In the genomic region with DNA sequence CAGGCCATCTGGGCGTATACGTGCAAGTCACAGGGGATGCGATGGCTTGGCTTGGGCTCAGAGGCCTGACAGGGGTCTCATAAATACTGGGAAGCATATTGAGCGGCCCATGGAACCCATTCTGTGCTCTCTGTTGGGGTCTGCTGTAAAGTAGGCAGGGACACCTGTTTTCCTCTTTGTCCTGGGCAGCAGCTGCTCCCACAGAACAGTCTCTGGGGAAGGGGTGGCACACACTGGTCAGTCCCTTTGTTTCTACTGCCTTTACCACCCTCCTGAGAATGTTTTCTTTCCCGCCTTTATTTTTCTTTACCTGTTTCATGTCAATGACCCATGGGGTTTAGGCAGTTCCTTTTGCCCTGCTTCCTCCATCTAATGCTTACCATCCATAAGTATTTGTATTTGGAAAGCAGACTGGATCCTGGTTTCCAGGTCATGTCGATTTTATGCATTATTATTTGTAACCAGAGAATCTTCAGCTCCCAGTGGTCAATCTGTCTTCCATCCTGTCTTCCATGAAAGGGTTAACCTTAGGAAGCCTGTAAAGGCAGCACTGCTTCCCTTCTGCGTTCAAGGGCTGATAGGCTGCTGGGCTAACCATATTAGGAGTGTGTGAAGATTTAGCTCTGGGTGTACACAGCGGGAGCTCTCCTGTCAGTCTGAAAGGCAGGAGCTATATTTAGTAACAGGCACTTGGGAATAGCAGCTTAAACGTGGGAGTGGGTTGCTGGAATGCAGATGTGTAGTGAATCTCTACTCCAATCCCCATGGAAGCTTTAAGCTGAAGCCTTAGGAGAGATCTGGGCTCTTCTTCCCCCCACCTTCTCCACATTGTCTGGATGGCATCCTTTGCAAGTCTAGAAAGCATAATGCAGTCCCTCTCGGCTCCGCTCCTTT, we compare ENCODE assay signal across 10 cellular contexts.
DNase-seq lines count a peak whose midpoint lies in the region; FAIRE-seq and TF ChIP-seq lines count a peak whose summit lies in the region.
"Had no signal": no experiment of that assay in that cellular context is flagged by ENCODE, and none has a peak within 500 bp of the region (broad histone marks: within the 10 kb centered on the region; RNA-seq: fewer than 3 reads in every experiment).

No MANE protein-coding gene starts in this region.

- in situ Hi-C loops in transverse colon (cut with MboI; ENCODE audit: low pct_ligation_motif_present in 1 of 4, low pct_unique_long_range_greater_than_20kb in 1 of 4, low sequenced_read_pairs in 3 of 4): no loop called here

- H3K36me3 Mint-ChIP-seq in astrocyte (ENCODE audit: low read depth, unreplicated experiment): no peaks in the 10 kb centered on the region

- H3K4me3 ChIP-seq in astrocyte (ENCODE audit: insufficient read depth, low read depth, low read length): no peak overlapping the region
- no peak overlapping the region for H3K4me3 ChIP-seq in transverse colon
- H3K4me3 ChIP-seq: K562 had no signal

- H3K27me3 ChIP-seq in astrocyte (ENCODE audit: insufficient read depth, low read length) (no peaks in the 10 kb centered on the region), transverse colon (no peaks in the 10 kb centered on the region)

- H3K4me1 Mint-ChIP-seq in astrocyte (ENCODE audit: low read depth, unreplicated experiment): peaks cover 29% of the 10 kb centered on the region
- H3K4me1 Mint-ChIP-seq: activated CD4-positive, alpha-beta T cell treated with anti-CD3 and anti-CD28 coated beads, Interleukin-2, amount 10 ng/mL, durations not matched to agents 7 days and 5 days had no signal

- H3K4me1 ChIP-seq in astrocyte (ENCODE audit: insufficient read depth, low read length) (peaks cover 32% of the 10 kb centered on the region), transverse colon (peaks cover 0 to 8% (median 4%) of the 10 kb centered on the region in 4 donors)

- WGBS in transverse colon (ENCODE audit: low coverage in 1 of 2), 2 donors: 55 to 65% methylated on average over 2 to 11 of the region's 11 CpGs

- TF ChIP-seq EP300 in transverse colon (IDR thresholded peaks at IDR 0.05; ENCODE audit: low read depth): no peak

- H3K27ac ChIP-seq in astrocyte (ENCODE audit: low read depth, low read length) (peak overlapping the region; percentile 55), transverse colon (peak overlapping the region in 3 of 4 donors; percentile 26 to 68 (median 57))

- peak overlapping the region; percentile 75 for H3K4me2 ChIP-seq in astrocyte (ENCODE audit: low read length)

- H3K27ac Mint-ChIP-seq in astrocyte (ENCODE audit: unreplicated experiment): peak overlapping the region; percentile 82
- H3K27ac Mint-ChIP-seq: activated CD4-positive, alpha-beta T cell treated with anti-CD3 and anti-CD28 coated beads, Interleukin-2, amount 10 ng/mL, durations not matched to agents 7 days and 5 days had no signal

- FAIRE-seq in astrocyte (lab: Jason Lieb, UNC): peak; percentile 50
- FAIRE-seq: K562 had no signal

- H3K79me2 ChIP-seq in astrocyte (ENCODE audit: insufficient read depth, low read length): no peaks in the 10 kb centered on the region

- H3K27me3 Mint-ChIP-seq in astrocyte (ENCODE audit: low read depth, unreplicated experiment): no peaks in the 10 kb centered on the region
- H3K27me3 Mint-ChIP-seq: activated CD4-positive, alpha-beta T cell treated with anti-CD3 and anti-CD28 coated beads, Interleukin-2, amount 10 ng/mL, durations not matched to agents 7 days and 5 days had no signal

- H2AFZ ChIP-seq in astrocyte (ENCODE audit: low read depth, low read length): peak overlapping the region; percentile 43

- TF ChIP-seq CTCF in astrocyte (IDR thresholded peaks at IDR 0.05; ENCODE audit: insufficient read depth, low read depth, low read length) (no peak), transverse colon (IDR thresholded peaks at IDR 0.05) (no peak)

- no peaks in the 10 kb centered on the region for H3K9me3 Mint-ChIP-seq in astrocyte (ENCODE audit: unreplicated experiment)
- H3K9me3 Mint-ChIP-seq: activated CD4-positive, alpha-beta T cell treated with anti-CD3 and anti-CD28 coated beads, Interleukin-2, amount 10 ng/mL, durations not matched to agents 7 days and 5 days had no signal

- TF ChIP-seq POLR2A in transverse colon (IDR thresholded peaks at IDR 0.05): no peak

- intact Hi-C loops in transverse colon (cut with DNase I; ENCODE audit: low total_unique reads): no loop called here

- peak overlapping the region; percentile 42 for H3K9ac ChIP-seq in astrocyte (ENCODE audit: low read length)

- peak overlapping the region; percentile 50 for H3K4me3 Mint-ChIP-seq in astrocyte (ENCODE audit: unreplicated experiment)
- H3K4me3 Mint-ChIP-seq: activated CD4-positive, alpha-beta T cell treated with anti-CD3 and anti-CD28 coated beads, Interleukin-2, amount 10 ng/mL, durations not matched to agents 7 days and 5 days had no signal

- H3K36me3 ChIP-seq in astrocyte (ENCODE audit: insufficient read depth, low read length): no peaks in the 10 kb centered on the region
- no peaks in the 10 kb centered on the region for H3K36me3 ChIP-seq in transverse colon

- H3K9me3 ChIP-seq in astrocyte (ENCODE audit: insufficient read depth, low read depth, low read length): no peaks in the 10 kb centered on the region
- H3K9me3 ChIP-seq in transverse colon: no peaks in the 10 kb centered on the region

- DNase-seq in NCI-H345 (lab: John Stamatoyannopoulos, UW) (peak; percentile 44), NCI-H345 treated with DMSO at 0.1 percent for 48 hours (lab: John Stamatoyannopoulos, UW; ENCODE audit: unreplicated experiment) (no peak), astrocyte (ENCODE audit: low read depth) (peak; percentile 75), iPS-NIHi11 (ENCODE audit: low spot score) (peak; percentile 89), transverse colon (no peak), OCI-M1 (lab: John Stamatoyannopoulos, UW) (no peak), pons (ENCODE audit: low spot score) (no peak)
- DNase-seq in stimulated activated CD4-positive, alpha-beta T cell treated with anti-CD3 and anti-CD28 coated beads, Interleukin-2, amount 100 ng/mL, for 48 hours: no peak
- DNase-seq: activated CD4-positive, alpha-beta T cell treated with anti-CD3 and anti-CD28 coated beads, Interleukin-2, amount 10 ng/mL, durations not matched to agents 7 days and 5 days had no signal

- H4K20me1 ChIP-seq in astrocyte (ENCODE audit: insufficient read depth, low read length): no peaks in the 10 kb centered on the region

Comparison
In these comparisons a context has a peak if more than half of its experiments do, and no peak if none do; other contexts are left out.
1. DNase-seq: peak in NCI-H345 (single experiment), astrocyte (single experiment) and iPS-NIHi11 (single experiment); none in NCI-H345 treated with DMSO at 0.1 percent for 48 hours (single experiment), transverse colon (single experiment), OCI-M1 (single experiment), stimulated activated CD4-positive, alpha-beta T cell treated with anti-CD3 and anti-CD28 coated beads, Interleukin-2, amount 100 ng/mL, for 48 hours (0 of 2) and pons (single experiment).